Comparison of ENCODE assay signal across 6 cellular contexts in the genomic region with DNA sequence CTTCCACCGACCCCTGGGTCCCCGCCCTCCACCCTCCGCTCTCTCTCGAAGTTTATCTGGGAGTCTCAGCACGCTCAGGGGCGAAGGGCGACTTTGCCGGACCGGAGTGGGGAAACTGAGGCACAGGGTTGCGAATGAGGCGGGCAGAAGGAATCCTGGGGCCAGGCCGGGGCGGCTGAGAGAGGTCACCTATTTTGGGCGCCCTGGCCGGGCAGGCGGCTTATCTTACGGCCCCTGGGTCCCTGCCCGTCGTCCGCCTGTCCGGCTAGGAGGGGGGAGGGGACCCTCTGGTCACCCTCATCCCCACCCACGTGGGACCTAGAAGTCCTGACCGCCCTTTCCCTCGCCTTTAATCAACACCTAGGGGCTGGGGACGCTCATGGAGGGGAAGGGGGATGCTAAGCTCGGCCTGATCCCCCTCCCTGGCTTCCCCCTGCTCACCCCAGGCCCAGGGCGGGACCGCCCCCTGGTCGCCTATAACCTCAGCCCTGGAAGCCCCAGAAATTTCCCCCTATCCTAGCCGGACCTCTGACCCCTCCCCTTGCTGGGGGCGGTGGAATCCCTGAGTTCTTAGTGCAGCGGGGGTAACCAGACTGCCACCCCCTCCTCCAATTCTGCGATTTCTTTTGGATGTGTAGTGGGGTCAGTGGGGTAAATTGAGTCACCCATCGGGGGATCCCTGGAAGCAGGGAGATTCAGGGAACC. TPM values are rescaled to one million over a fixed set of nuclear protein-coding genes. Genes with fewer than 3 reads are reported as not detected.
DNase-seq lines count a peak whose midpoint lies in the region; ATAC-seq and TF ChIP-seq lines count a peak whose summit lies in the region.

No MANE protein-coding gene starts in this region.

- no peaks in the 10 kb centered on the region for H3K9me2 ChIP-seq in Loucy (replicated peaks; ENCODE audit: low read depth, low read length)

- peak overlapping the region; percentile 83 for H2AFZ ChIP-seq in Loucy (ENCODE audit: low read length)

- CTCF ChIA-PET in A673 (lab: Charles Lee): interaction anchor here (0.5 kb wide), 1 partner anchor 541 kb away, joined by 11 read pairs; no protein-coding TSS in a partner anchor

- WGBS in ectodermal cell, 2 experiments: 0 to 1% methylated on average over 33 to 34 of the region's 34 CpGs

- H3K4me3 ChIP-seq in A673 (ENCODE audit: low read depth, low read length, poor library complexity, severe bottlenecking) (peak overlapping the region; percentile 89), Loucy (ENCODE audit: low read length, poor library complexity, severe bottlenecking) (peak overlapping the region; percentile 79), ectodermal cell (ENCODE audit: insufficient read depth, low read depth, low read length) (peak overlapping the region; percentile 85)

- peaks cover 49% of the 10 kb centered on the region for H3K4me1 ChIP-seq in A673 (ENCODE audit: insufficient read depth, low read length, poor library complexity, severe bottlenecking)
- peaks cover 37% of the 10 kb centered on the region for H3K4me1 ChIP-seq in Loucy (ENCODE audit: insufficient read depth, low read length, poor library complexity, severe bottlenecking)
- peaks cover 50% of the 10 kb centered on the region for H3K4me1 ChIP-seq in ectodermal cell (ENCODE audit: control insufficient read depth, insufficient read depth, low read length)

- H3K9ac ChIP-seq in Loucy (ENCODE audit: low read depth, low read length, poor library complexity, severe bottlenecking): peak overlapping the region; percentile 72

- no peak for TF ChIP-seq CTCF in A673 (conservative IDR thresholded peaks at IDR 0.05; ENCODE audit: low read depth, low read length)
- no peak for TF ChIP-seq CTCF in Loucy (conservative IDR thresholded peaks at IDR 0.05; ENCODE audit: low read length)

- H3K4me2 ChIP-seq in Loucy (ENCODE audit: low read depth, low read length, poor library complexity, severe bottlenecking): peak overlapping the region; percentile 91

- H4K20me1 ChIP-seq in Loucy (ENCODE audit: insufficient read depth, low read length, poor library complexity, severe bottlenecking): peaks cover 7% of the 10 kb centered on the region

- H3K27me3 ChIP-seq in A673 (replicated peaks; ENCODE audit: insufficient read depth, low read depth, low read length, poor library complexity): no peaks in the 10 kb centered on the region
- H3K27me3 ChIP-seq in Loucy (ENCODE audit: insufficient read depth, low read length, poor library complexity, severe bottlenecking): no peaks in the 10 kb centered on the region
- no peaks in the 10 kb centered on the region for H3K27me3 ChIP-seq in ectodermal cell (ENCODE audit: control insufficient read depth, insufficient read depth, low read length, poor library complexity, severe bottlenecking)

- BruUV-seq in A673 (replicated peaks; lab: Mats Ljungman, UMichigan): no TSS peak

- H3F3A ChIP-seq in Loucy (ENCODE audit: low read depth): no peaks in the 10 kb centered on the region

- intact Hi-C loops in A673 (cut with micrococcal nuclease; ENCODE audit: unreplicated experiment): loop anchor here (5.0 kb wide), 3 partner anchors 62 to 223 kb away; no protein-coding TSS in a partner anchor

- H3K36me3 ChIP-seq in A673 (ENCODE audit: insufficient read depth, low read length, poor library complexity, severe bottlenecking) (peaks cover 28% of the 10 kb centered on the region), Loucy (ENCODE audit: insufficient read depth, low read length) (no peaks in the 10 kb centered on the region), ectodermal cell (ENCODE audit: control insufficient read depth, insufficient read depth, low read length) (no peaks in the 10 kb centered on the region)

- DNase-seq in A673 (ENCODE audit: low spot score) (no peak), retina (peak; percentile 71), SIG-M5 (lab: John Stamatoyannopoulos, UW) (no peak)

- no peak for ATAC-seq in HG03439 (IDR thresholded peaks at IDR 0.05; ENCODE audit: unreplicated experiment)

- H3K9me3 ChIP-seq in A673 (ENCODE audit: low read depth, low read length, poor library complexity, severe bottlenecking) (no peaks in the 10 kb centered on the region), Loucy (ENCODE audit: insufficient read depth, low read depth, low read length) (no peaks in the 10 kb centered on the region), ectodermal cell (ENCODE audit: control insufficient read depth, low read length) (no peaks in the 10 kb centered on the region)

- H3K27ac ChIP-seq in A673 (ENCODE audit: low read depth, low read length, poor library complexity, severe bottlenecking) (peak overlapping the region; percentile 82), ectodermal cell (ENCODE audit: insufficient read depth, low read depth, low read length, poor library complexity, severe bottlenecking) (peak overlapping the region; percentile 45)

- POLR2A ChIA-PET in A673 (lab: Charles Lee; ENCODE audit: low non-redundant PET): no interaction called here

- H3K79me2 ChIP-seq in Loucy (ENCODE audit: insufficient read depth, low read length): peaks cover 11% of the 10 kb centered on the region; the same call in 1 of the 2 replicates

RNA-seq across cellular contexts. Expression of a gene that starts 0.6 kb away (rescaled TPM):
- total RNA-seq in A673 (2021): 70.2 and 79.2 TPM in 2 replicates
- 71.1 TPM for polyA plus RNA-seq in ectodermal cell (2013, experiment 1 of 4)
- 56.7 TPM for polyA plus RNA-seq in ectodermal cell (2013, experiment 2 of 4)
- 54.0 TPM for polyA plus RNA-seq in ectodermal cell (2013, experiment 3 of 4)
- 59.3 TPM for polyA plus RNA-seq in ectodermal cell (2013, experiment 4 of 4)

RNA-seq across cellular contexts. Expression of a gene that starts 2.7 kb away (rescaled TPM):
- total RNA-seq in A673 (2021): 36.4 and 37.4 TPM in 2 replicates
- polyA plus RNA-seq in ectodermal cell (2013, experiment 1 of 4): 44.3 TPM
- 37.0 TPM for polyA plus RNA-seq in ectodermal cell (2013, experiment 2 of 4)
- 37.4 TPM for polyA plus RNA-seq in ectodermal cell (2013, experiment 3 of 4)
- polyA plus RNA-seq in ectodermal cell (2013, experiment 4 of 4): 38.1 TPM

RNA-seq across cellular contexts. Expression of a gene that starts 19.6 kb away (rescaled TPM):
- 1.8 TPM in 2 replicates for total RNA-seq in A673 (2021)
- 0.78 TPM for polyA plus RNA-seq in ectodermal cell (2013, experiment 1 of 4)
- 1.1 TPM for polyA plus RNA-seq in ectodermal cell (2013, experiment 2 of 4)
- polyA plus RNA-seq in ectodermal cell (2013, experiment 3 of 4): 1.0 TPM
- 0.20 TPM for polyA plus RNA-seq in ectodermal cell (2013, experiment 4 of 4)

RNA-seq across cellular contexts. Expression of a gene that starts 27.2 kb away (rescaled TPM):
- total RNA-seq in A673 (2021): 0.95 and 1.7 TPM in 2 replicates
- 0.35 TPM for polyA plus RNA-seq in ectodermal cell (2013, experiment 1 of 4)
- polyA plus RNA-seq in ectodermal cell (2013, experiment 2 of 4): 0.48 TPM
- 0.59 TPM for polyA plus RNA-seq in ectodermal cell (2013, experiment 3 of 4)
- 0.65 TPM for polyA plus RNA-seq in ectodermal cell (2013, experiment 4 of 4)

RNA-seq across cellular contexts. Expression of a gene that starts 32.5 kb away (rescaled TPM):
- 51.6 and 54.9 TPM in 2 replicates for total RNA-seq in A673 (2021)
- not detected for polyA plus RNA-seq in ectodermal cell (2013, experiment 1 of 4)
- polyA plus RNA-seq in ectodermal cell (2013, experiment 2 of 4): not detected
- polyA plus RNA-seq in ectodermal cell (2013, experiment 3 of 4): not detected
- polyA plus RNA-seq in ectodermal cell (2013, experiment 4 of 4): 0.08 TPM
